8 cellular contexts compared by ENCODE assay signal in the genomic region with DNA sequence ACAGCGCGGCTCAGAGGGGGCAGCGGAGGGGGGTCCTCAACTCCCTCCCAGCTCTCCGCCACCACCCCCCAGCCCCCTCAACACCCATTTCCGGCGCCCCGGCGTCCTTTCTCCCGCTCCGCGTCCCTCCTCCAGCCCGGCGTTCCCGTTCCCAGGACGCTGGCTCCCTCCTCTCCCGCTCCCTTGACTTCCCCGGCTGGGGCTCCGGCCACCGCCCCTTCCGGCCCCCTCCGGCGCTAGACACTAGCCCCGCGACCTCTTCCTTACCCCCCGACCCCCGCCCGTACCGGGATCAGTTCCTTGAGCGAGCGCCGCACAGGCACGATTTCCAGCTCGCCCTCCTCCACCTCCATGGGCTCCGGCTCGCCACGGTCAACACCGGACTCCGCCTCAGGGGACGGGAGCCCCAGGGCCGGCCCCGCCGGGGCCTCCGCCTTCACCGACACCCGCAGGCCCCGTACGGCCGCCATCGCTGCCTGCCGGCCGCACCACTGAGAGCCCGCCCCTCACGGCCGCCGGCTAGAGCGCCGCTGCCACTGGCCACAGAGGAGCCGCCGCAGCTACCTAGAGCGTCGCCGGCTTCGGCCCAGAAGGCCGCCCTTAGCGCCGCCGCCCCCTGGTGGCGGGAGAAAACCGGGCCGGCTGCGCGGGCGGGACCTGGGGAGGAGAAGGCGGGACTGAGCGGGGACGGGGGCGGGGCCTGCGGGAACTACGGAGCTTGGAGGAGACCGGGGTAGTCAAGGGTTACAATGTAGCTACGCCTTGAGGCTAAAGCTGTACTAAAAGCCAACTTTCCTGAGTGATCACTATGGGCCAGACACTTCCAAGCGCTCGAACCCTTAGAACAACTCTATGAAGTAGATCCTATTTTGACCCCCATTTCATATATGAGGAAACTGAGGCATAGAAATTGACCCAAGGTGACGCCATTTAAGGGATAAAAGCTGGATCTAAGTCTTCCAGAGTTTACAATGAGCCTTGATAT. TPM values are rescaled to one million over a fixed set of nuclear protein-coding genes. Genes with fewer than 3 reads are reported as not detected.
A peak's percentile ranks its signal among the peaks of the same experiment; 100 is the strongest.
DNase-seq lines count a peak whose midpoint lies in the region; ATAC-seq and TF ChIP-seq lines count a peak whose summit lies in the region.

A gene with protein sequence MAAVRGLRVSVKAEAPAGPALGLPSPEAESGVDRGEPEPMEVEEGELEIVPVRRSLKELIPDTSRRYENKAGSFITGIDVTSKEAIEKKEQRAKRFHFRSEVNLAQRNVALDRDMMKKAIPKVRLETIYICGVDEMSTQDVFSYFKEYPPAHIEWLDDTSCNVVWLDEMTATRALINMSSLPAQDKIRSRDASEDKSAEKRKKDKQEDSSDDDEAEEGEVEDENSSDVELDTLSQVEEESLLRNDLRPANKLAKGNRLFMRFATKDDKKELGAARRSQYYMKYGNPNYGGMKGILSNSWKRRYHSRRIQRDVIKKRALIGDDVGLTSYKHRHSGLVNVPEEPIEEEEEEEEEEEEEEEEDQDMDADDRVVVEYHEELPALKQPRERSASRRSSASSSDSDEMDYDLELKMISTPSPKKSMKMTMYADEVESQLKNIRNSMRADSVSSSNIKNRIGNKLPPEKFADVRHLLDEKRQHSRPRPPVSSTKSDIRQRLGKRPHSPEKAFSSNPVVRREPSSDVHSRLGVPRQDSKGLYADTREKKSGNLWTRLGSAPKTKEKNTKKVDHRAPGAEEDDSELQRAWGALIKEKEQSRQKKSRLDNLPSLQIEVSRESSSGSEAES (minus strand): TSS at position 493 of the 985 bp plus-strand sequence. CDS start 23 bp downstream, at position 470.

- H3K36me3 Mint-ChIP-seq in GM23338 (ENCODE audit: low read depth), result peaks cover 36% of the 10 kb centered on the region
- peaks cover 34% of the 10 kb centered on the region for H3K36me3 Mint-ChIP-seq in activated T-helper 17 cell treated with anti-CD3 and anti-CD28 coated beads, Interleukin-2, amount 50 U/mL, for 72 hours (ENCODE audit: low read depth)
- no peaks in the 10 kb centered on the region for H3K36me3 Mint-ChIP-seq in natural killer cell

- H3K4me3 Mint-ChIP-seq in GM23338, result peak within 1 kb of the TSS; percentile 95
- H3K4me3 Mint-ChIP-seq in activated T-helper 17 cell treated with anti-CD3 and anti-CD28 coated beads, Interleukin-2, amount 50 U/mL, for 72 hours, result peak within 1 kb of the TSS; percentile 93
- peak within 1 kb of the TSS; percentile 92 for H3K4me3 Mint-ChIP-seq in natural killer cell

- H3K9me2 ChIP-seq in GM23338 (ENCODE audit: insufficient read depth), result no peaks in the 10 kb centered on the region

- H3K27ac Mint-ChIP-seq in GM23338 (peak within 1 kb of the TSS; percentile 91), natural killer cell (peak within 1 kb of the TSS; percentile 83 to 86)
- H3K27ac Mint-ChIP-seq in activated T-helper 17 cell treated with anti-CD3 and anti-CD28 coated beads, Interleukin-2, amount 50 U/mL, for 72 hours, result peak within 1 kb of the TSS; percentile 91

- TF ChIP-seq CTCF in GM23338 (conservative IDR thresholded peaks at IDR 0.05; ENCODE audit: low read depth in 2 of 2) (peak; percentile 75 to 84), fibroblast of mammary gland (conservative IDR thresholded peaks at IDR 0.05; ENCODE audit: control insufficient read depth, insufficient read depth, low read depth, low read length) (no peak), natural killer cell (IDR thresholded peaks at IDR 0.05) (peak; percentile 84)

- H3K4me1 Mint-ChIP-seq in GM23338 (peaks cover 19% of the 10 kb centered on the region), natural killer cell (peaks cover 18 to 35% of the 10 kb centered on the region in 2 donors)
- H3K4me1 Mint-ChIP-seq in activated T-helper 17 cell treated with anti-CD3 and anti-CD28 coated beads, Interleukin-2, amount 50 U/mL, for 72 hours, result peaks cover 15% of the 10 kb centered on the region

- H3K4me2 ChIP-seq in GM23338, result peak within 1 kb of the TSS; percentile 89

- ATAC-seq in GM23338, result peak; percentile 96
- peak; percentile 97 for ATAC-seq in activated T-helper 17 cell treated with anti-CD3 and anti-CD28 coated beads, Interleukin-2, amount 50 U/mL, for 72 hours (replicated peaks)
- peak; percentile 88 to 99 (median 95) for ATAC-seq in natural killer cell

- H3K4me1 ChIP-seq in GM23338 (ENCODE audit: insufficient read depth), result peaks cover 11% of the 10 kb centered on the region

- intact Hi-C loops in natural killer cell (cut with micrococcal nuclease), result loop anchor here (5.0 kb wide), 1 partner anchor 49 kb away; no protein-coding TSS in a partner anchor

- H3F3A ChIP-seq in GM23338 (replicated peaks; ENCODE audit: low read depth), result peaks cover 8% of the 10 kb centered on the region; the same call in 1 of the 2 replicates

- H4K20me1 ChIP-seq in GM23338 (replicated peaks; ENCODE audit: insufficient read depth), result peaks cover 28% of the 10 kb centered on the region; the same call in 1 of the 2 replicates

- H3K27ac ChIP-seq in GM23338 (ENCODE audit: low read depth), result peak within 1 kb of the TSS; percentile 90

- peaks cover 12% of the 10 kb centered on the region for H3K27me3 Mint-ChIP-seq in GM23338 (ENCODE audit: insufficient read depth, low read depth, poor library complexity)
- no peaks in the 10 kb centered on the region for H3K27me3 Mint-ChIP-seq in activated T-helper 17 cell treated with anti-CD3 and anti-CD28 coated beads, Interleukin-2, amount 50 U/mL, for 72 hours
- peaks cover 0 to 3% of the 10 kb centered on the region in 2 donors for H3K27me3 Mint-ChIP-seq in natural killer cell (ENCODE audit: low read depth in 2 of 2)

- DNase-seq in ELR (ENCODE audit: low read depth) (peak; percentile 93), GM23338 (ENCODE audit: low spot score) (peak; percentile 92), LHCN-M2 (ENCODE audit: low read depth) (peak; percentile 85), RPMI8226 (peak; percentile 93), fibroblast of mammary gland (ENCODE audit: low read depth) (peak; percentile 88), natural killer cell (peak; percentile 90)
- DNase-seq in stimulated activated naive CD4-positive, alpha-beta T cell treated with Interleukin-2 at 50 U/mL for 16 hours (lab: John Stamatoyannopoulos, UW), result peak; percentile 89

- H3K27me3 ChIP-seq in GM23338 (ENCODE audit: insufficient read depth), result no peaks in the 10 kb centered on the region

- peaks cover 22% of the 10 kb centered on the region for H3K36me3 ChIP-seq in GM23338 (ENCODE audit: insufficient read depth)

- H3K79me2 ChIP-seq in GM23338 (replicated peaks; ENCODE audit: insufficient read depth), result peaks cover 44% of the 10 kb centered on the region

- H3K9me3 Mint-ChIP-seq in GM23338, result no peaks in the 10 kb centered on the region
- H3K9me3 Mint-ChIP-seq in activated T-helper 17 cell treated with anti-CD3 and anti-CD28 coated beads, Interleukin-2, amount 50 U/mL, for 72 hours, result no peaks in the 10 kb centered on the region
- no peaks in the 10 kb centered on the region for H3K9me3 Mint-ChIP-seq in natural killer cell

- peak within 1 kb of the TSS; percentile 82 for H3K4me3 ChIP-seq in GM23338
- H3K4me3 ChIP-seq in fibroblast of mammary gland (ENCODE audit: control insufficient read depth, low read depth, low read length), result peak within 1 kb of the TSS; percentile 86

- peak within 1 kb of the TSS; percentile 96 for H2AFZ ChIP-seq in GM23338

TF ChIP-seq in GM23338, 12 proteins besides CTCF, POLR2A, EP300 and RAD21 (continues in another document):
- TF ChIP-seq, protein P1, sequence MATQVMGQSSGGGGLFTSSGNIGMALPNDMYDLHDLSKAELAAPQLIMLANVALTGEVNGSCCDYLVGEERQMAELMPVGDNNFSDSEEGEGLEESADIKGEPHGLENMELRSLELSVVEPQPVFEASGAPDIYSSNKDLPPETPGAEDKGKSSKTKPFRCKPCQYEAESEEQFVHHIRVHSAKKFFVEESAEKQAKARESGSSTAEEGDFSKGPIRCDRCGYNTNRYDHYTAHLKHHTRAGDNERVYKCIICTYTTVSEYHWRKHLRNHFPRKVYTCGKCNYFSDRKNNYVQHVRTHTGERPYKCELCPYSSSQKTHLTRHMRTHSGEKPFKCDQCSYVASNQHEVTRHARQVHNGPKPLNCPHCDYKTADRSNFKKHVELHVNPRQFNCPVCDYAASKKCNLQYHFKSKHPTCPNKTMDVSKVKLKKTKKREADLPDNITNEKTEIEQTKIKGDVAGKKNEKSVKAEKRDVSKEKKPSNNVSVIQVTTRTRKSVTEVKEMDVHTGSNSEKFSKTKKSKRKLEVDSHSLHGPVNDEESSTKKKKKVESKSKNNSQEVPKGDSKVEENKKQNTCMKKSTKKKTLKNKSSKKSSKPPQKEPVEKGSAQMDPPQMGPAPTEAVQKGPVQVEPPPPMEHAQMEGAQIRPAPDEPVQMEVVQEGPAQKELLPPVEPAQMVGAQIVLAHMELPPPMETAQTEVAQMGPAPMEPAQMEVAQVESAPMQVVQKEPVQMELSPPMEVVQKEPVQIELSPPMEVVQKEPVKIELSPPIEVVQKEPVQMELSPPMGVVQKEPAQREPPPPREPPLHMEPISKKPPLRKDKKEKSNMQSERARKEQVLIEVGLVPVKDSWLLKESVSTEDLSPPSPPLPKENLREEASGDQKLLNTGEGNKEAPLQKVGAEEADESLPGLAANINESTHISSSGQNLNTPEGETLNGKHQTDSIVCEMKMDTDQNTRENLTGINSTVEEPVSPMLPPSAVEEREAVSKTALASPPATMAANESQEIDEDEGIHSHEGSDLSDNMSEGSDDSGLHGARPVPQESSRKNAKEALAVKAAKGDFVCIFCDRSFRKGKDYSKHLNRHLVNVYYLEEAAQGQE (IDR thresholded peaks at IDR 0.05; ENCODE audit: unreplicated experiment), result no peak
- no peak for TF ChIP-seq JUNB (IDR thresholded peaks at IDR 0.05; ENCODE audit: unreplicated experiment)
- TF ChIP-seq, protein P2, sequence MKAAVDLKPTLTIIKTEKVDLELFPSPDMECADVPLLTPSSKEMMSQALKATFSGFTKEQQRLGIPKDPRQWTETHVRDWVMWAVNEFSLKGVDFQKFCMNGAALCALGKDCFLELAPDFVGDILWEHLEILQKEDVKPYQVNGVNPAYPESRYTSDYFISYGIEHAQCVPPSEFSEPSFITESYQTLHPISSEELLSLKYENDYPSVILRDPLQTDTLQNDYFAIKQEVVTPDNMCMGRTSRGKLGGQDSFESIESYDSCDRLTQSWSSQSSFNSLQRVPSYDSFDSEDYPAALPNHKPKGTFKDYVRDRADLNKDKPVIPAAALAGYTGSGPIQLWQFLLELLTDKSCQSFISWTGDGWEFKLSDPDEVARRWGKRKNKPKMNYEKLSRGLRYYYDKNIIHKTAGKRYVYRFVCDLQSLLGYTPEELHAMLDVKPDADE (IDR thresholded peaks at IDR 0.05), result peak; percentile 57; the same call in 1 of the 2 replicates
- no peak for TF ChIP-seq NANOG (IDR thresholded peaks at IDR 0.05; ENCODE audit: borderline replicate concordance)
- TF ChIP-seq STAT1 (IDR thresholded peaks at IDR 0.05; ENCODE audit: unreplicated experiment), result no peak
- TF ChIP-seq ZNF114 (CRISPR knock-in tag; IDR thresholded peaks at IDR 0.05), result no peak

RNA-seq across cellular contexts. Expression of the gene that starts here (rescaled TPM):
- total RNA-seq in GM23338 (2014; rRNA removed; shearing (Covaris generic)), result 34.6 and 42.8 TPM in 2 replicates
- 28.1 and 35.5 TPM in 2 replicates for polyA plus RNA-seq in GM23338 (2016; fragmentation: Nextera tagmentation; extraction: Ambion mirVana)
- 19.9 and 21.9 TPM in 2 replicates for total RNA-seq in LHCN-M2 (2014; rRNA removed)
- polyA plus RNA-seq in LHCN-M2 (2012), result 12.7 TPM
- 10 to 100 TPM; 30.8 to 40.4 TPM for total RNA-seq in activated T-helper 17 cell treated with anti-CD3 and anti-CD28 coated beads, Interleukin-2, amount 50 U/mL, for 72 hours
- 10 to 100 TPM; 55.9 to 60.7 (median 58.1) TPM for total RNA-seq in natural killer cell

Comparison
In these comparisons a context has a peak if more than half of its experiments do, and no peak if none do; other contexts are left out.
1. Peak in every context shown above with its lines: DNase-seq, ATAC-seq, H3K4me3 ChIP-seq and H3K27ac ChIP-seq.